In genomic region chr17:1709971-1710806, GRCh38 we compare ENCODE assay signal across 8 cellular contexts. TPM values are rescaled to one million over a fixed set of nuclear protein-coding genes. Genes with fewer than 3 reads are reported as not detected.
DNase-seq lines count a peak whose midpoint lies in the region; ATAC-seq and TF ChIP-seq lines count a peak whose summit lies in the region.

TLCD2 (minus strand) TSS chr17:1710377; CDS start chr17:1710242, 135 bp downstream.

- H3K9me3 ChIP-seq in RWPE2 (ENCODE audit: severe bottlenecking) = no peaks in the 10 kb centered on the region
- no peaks in the 10 kb centered on the region for H3K9me3 ChIP-seq in endocrine pancreas (ENCODE audit: control insufficient read depth, low read length)
- no peaks in the 10 kb centered on the region for H3K9me3 ChIP-seq in mesenchymal stem cell (ENCODE audit: control insufficient read depth, low read length)
- no peaks in the 10 kb centered on the region for H3K9me3 ChIP-seq in upper lobe of left lung

- peaks cover 5% of the 10 kb centered on the region for H3K36me3 Mint-ChIP-seq in activated T-cell treated with anti-CD3 and anti-CD28 coated beads, Interleukin-2, amount 50 U/mL, for 4 hours (ENCODE audit: insufficient read depth)

- peaks cover 22% of the 10 kb centered on the region for H3K27me3 Mint-ChIP-seq in activated T-cell treated with anti-CD3 and anti-CD28 coated beads, Interleukin-2, amount 50 U/mL, for 4 hours (ENCODE audit: low read depth)

- peak within 1 kb of the TSS; percentile 92 for H2BK120ac ChIP-seq in mesenchymal stem cell (ENCODE audit: low read depth, low read length)

- no peak for TF ChIP-seq EP300 in upper lobe of left lung (IDR thresholded peaks at IDR 0.05)

- peak within 1 kb of the TSS in 1 of 2 experiments; percentile 94 for H3K14ac ChIP-seq in mesenchymal stem cell (ENCODE audit: low read length in 2 of 2)

- peak within 1 kb of the TSS in 1 of 2 experiments; percentile 29 for H3K23ac ChIP-seq in mesenchymal stem cell (ENCODE audit: low read length in 2 of 2)

- no peak within 1 kb of the TSS for H2AFZ ChIP-seq in mesenchymal stem cell (ENCODE audit: low read depth, low read length)

- peak within 1 kb of the TSS; percentile 83 for H3K4me3 ChIP-seq in RWPE2 (ENCODE audit: severe bottlenecking)
- no peak within 1 kb of the TSS for H3K4me3 ChIP-seq in endocrine pancreas (ENCODE audit: control insufficient read depth, insufficient read depth, low read length)
- peak within 1 kb of the TSS; percentile 68 to 77 for H3K4me3 ChIP-seq in mesenchymal stem cell (ENCODE audit: insufficient read depth in 1 of 2, low read depth in 1 of 2, low read length in 2 of 2)
- H3K4me3 ChIP-seq in upper lobe of left lung = peak within 1 kb of the TSS; percentile 43 to 87 (median 64)

- H3K9ac ChIP-seq in endocrine pancreas (ENCODE audit: control insufficient read depth, insufficient read depth, low read length) (peak within 1 kb of the TSS; percentile 30), mesenchymal stem cell (ENCODE audit: low read length) (peak within 1 kb of the TSS; percentile 93)

- H3K9me3 Mint-ChIP-seq in activated T-cell treated with anti-CD3 and anti-CD28 coated beads, Interleukin-2, amount 50 U/mL, for 4 hours = no peaks in the 10 kb centered on the region

- ATAC-seq in activated T-cell treated with anti-CD3 and anti-CD28 coated beads, Interleukin-2, amount 50 U/mL, for 4 hours = peak; percentile 44 to 51
- ATAC-seq in RWPE2 (ENCODE audit: low read depth) (peak; percentile 55), upper lobe of left lung (ENCODE audit: low FRiP score in 2 of 2) (peak; percentile 74 to 77)

- H4K91ac ChIP-seq in mesenchymal stem cell (ENCODE audit: low read length) = peak within 1 kb of the TSS; percentile 91

- H3K4me1 Mint-ChIP-seq in activated T-cell treated with anti-CD3 and anti-CD28 coated beads, Interleukin-2, amount 50 U/mL, for 4 hours (ENCODE audit: low read depth) = peaks cover 27% of the 10 kb centered on the region

- WGBS in mesenchymal stem cell = under 1% methylated on average over 77 of the region's 83 CpGs
- 5 to 11% methylated on average over 17 to 50 of the region's 83 CpGs for WGBS in upper lobe of left lung, 2 donors

- no peak within 1 kb of the TSS for H2AK5ac ChIP-seq in mesenchymal stem cell (ENCODE audit: low read length, severe bottlenecking)

- H4K8ac ChIP-seq in mesenchymal stem cell (ENCODE audit: low read length) = peak within 1 kb of the TSS; percentile 62

- H3K18ac ChIP-seq in mesenchymal stem cell (ENCODE audit: low read depth in 1 of 2, low read length in 2 of 2) = peak within 1 kb of the TSS; percentile 93 to 96

- H3K4me1 ChIP-seq in RWPE2 (ENCODE audit: insufficient read depth, poor library complexity, severe bottlenecking) (peaks cover 22% of the 10 kb centered on the region), endocrine pancreas (ENCODE audit: control insufficient read depth, insufficient read depth, low read length) (no peaks in the 10 kb centered on the region), mesenchymal stem cell (ENCODE audit: control insufficient read depth, insufficient read depth, low read depth, low read length) (peaks cover 37% of the 10 kb centered on the region), upper lobe of left lung (peaks cover 44 to 64% (median 49%) of the 10 kb centered on the region in 4 donors)

- TF ChIP-seq CTCF in RWPE2 (IDR thresholded peaks at IDR 0.05; ENCODE audit: poor library complexity, severe bottlenecking) = no peak
- peak in 1 of 6 experiments; percentile 19 for TF ChIP-seq CTCF in upper lobe of left lung (IDR thresholded peaks at IDR 0.05)

- no peaks in the 10 kb centered on the region for H3K79me1 ChIP-seq in mesenchymal stem cell (replicated peaks; ENCODE audit: low read length, poor library complexity, severe bottlenecking)

- H2BK15ac ChIP-seq in mesenchymal stem cell (ENCODE audit: low read depth, poor library complexity, severe bottlenecking) = peak within 1 kb of the TSS; percentile 54

- H3K4me3 Mint-ChIP-seq in activated T-cell treated with anti-CD3 and anti-CD28 coated beads, Interleukin-2, amount 50 U/mL, for 4 hours = peak within 1 kb of the TSS; percentile 62

- H2BK12ac ChIP-seq in mesenchymal stem cell (ENCODE audit: low read length in 2 of 2) = peak within 1 kb of the TSS; percentile 15 to 32

- H3K4ac ChIP-seq in mesenchymal stem cell (ENCODE audit: low read depth in 1 of 2, low read length in 2 of 2) = peak within 1 kb of the TSS; percentile 42 to 76

- no peak for DNase-seq in activated T-cell treated with anti-CD3 and anti-CD28 coated beads, Interleukin-2, amount 50 U/mL, for 4 hours
- DNase-seq in activated T-cell treated with anti-CD3 and anti-CD28 coated beads for 4 hours (no peak), RWPE2 (ENCODE audit: low spot score) (peak; percentile 79), mesenchymal stem cell (peak; percentile 82), upper lobe of left lung (peak; percentile 85 to 94), middle frontal gyrus (ENCODE audit: extremely low spot score, low spot score) (no peak), activated gamma-delta T cell treated with Interleukin-2 at 50 U/mL for 16 hours (no peak)

- H3K27ac ChIP-seq in RWPE2 (ENCODE audit: poor library complexity, severe bottlenecking) (peak within 1 kb of the TSS; percentile 93), mesenchymal stem cell (ENCODE audit: low read length, poor library complexity, severe bottlenecking) (peak within 1 kb of the TSS; percentile 42), upper lobe of left lung (peak within 1 kb of the TSS; percentile 64 to 93 (median 86))

- TF ChIP-seq POLR2A in upper lobe of left lung (IDR thresholded peaks at IDR 0.05) = peak in 2 of 4 donors; percentile 56 to 85

- peak within 1 kb of the TSS; percentile 96 for H3K4me2 ChIP-seq in mesenchymal stem cell (ENCODE audit: low read length, poor library complexity, severe bottlenecking)

- H3K27me3 ChIP-seq in RWPE2 (ENCODE audit: insufficient read depth, poor library complexity, severe bottlenecking) (no peaks in the 10 kb centered on the region), endocrine pancreas (ENCODE audit: control insufficient read depth, insufficient read depth, low read length) (no peaks in the 10 kb centered on the region), mesenchymal stem cell (ENCODE audit: control insufficient read depth in 1 of 2, insufficient read depth in 1 of 2, low read length in 2 of 2) (no peaks in the 10 kb centered on the region), upper lobe of left lung (no peaks in the 10 kb centered on the region)

- H3K36me3 ChIP-seq in RWPE2 (ENCODE audit: low read depth) = peaks cover 33% of the 10 kb centered on the region
- no peaks in the 10 kb centered on the region for H3K36me3 ChIP-seq in endocrine pancreas (ENCODE audit: control insufficient read depth, insufficient read depth, low read length)
- peaks cover 39 to 50% of the 10 kb centered on the region in 2 experiments for H3K36me3 ChIP-seq in mesenchymal stem cell (ENCODE audit: control insufficient read depth in 1 of 2, insufficient read depth in 2 of 2, low read depth in 1 of 2, low read length in 2 of 2)
- H3K36me3 ChIP-seq in upper lobe of left lung = peaks cover 4 to 40% (median 19%) of the 10 kb centered on the region in 4 donors

- no peak within 1 kb of the TSS for H2BK5ac ChIP-seq in mesenchymal stem cell (ENCODE audit: low read depth, low read length, poor library complexity, severe bottlenecking)

RNA-seq across cellular contexts. Expression of gene TLCD2, which starts in this region (rescaled TPM):
- total RNA-seq in activated T-cell treated with anti-CD3 and anti-CD28 coated beads, Interleukin-2, amount 50 U/mL, for 4 hours = under 1 TPM; 0.08 to 0.19 (median 0.13) TPM
- polyA plus RNA-seq in mesenchymal stem cell (2013, experiment 1 of 2) = 5.7 TPM
- 5.4 TPM for polyA plus RNA-seq in mesenchymal stem cell (2013, experiment 2 of 2)
- total RNA-seq in upper lobe of left lung = 10 to 100 TPM; 11.3 to 24.7 (median 14.9) TPM

Comparison
In these comparisons a context has a peak if more than half of its experiments do, and no peak if none do; other contexts are left out.
1. RNA of gene TLCD2 (total RNA-seq): 11.3 to 24.7 TPM in upper lobe of left lung; 0.08 to 0.19 TPM in activated T-cell treated with anti-CD3 and anti-CD28 coated beads, Interleukin-2, amount 50 U/mL, for 4 hours; every median in the first group is over 10 times any median in the second.
2. Peak in ATAC-seq in activated T-cell treated with anti-CD3 and anti-CD28 coated beads, Interleukin-2, amount 50 U/mL, for 4 hours; RNA of the gene not detected or under 1 TPM.
3. DNase-seq: peak in RWPE2 (single experiment), mesenchymal stem cell (single experiment) and upper lobe of left lung (2 of 2); none in activated T-cell treated with anti-CD3 and anti-CD28 coated beads, Interleukin-2, amount 50 U/mL, for 4 hours (single experiment), activated T-cell treated with anti-CD3 and anti-CD28 coated beads for 4 hours (single experiment), middle frontal gyrus (single experiment) and activated gamma-delta T cell treated with Interleukin-2 at 50 U/mL for 16 hours (single experiment).
4. H3K27ac ChIP-seq: peak in every context shown above with its lines; median percentile 93 in RWPE2; 86 in upper lobe of left lung; 42 in mesenchymal stem cell.
5. Peak in every context shown above with its lines, with median percentiles within 50 percentile points of each other: ATAC-seq.